In genomic region chr4:114146947-114147618, GRCh38 we compare ENCODE assay signal across 14 cellular contexts.
A peak's percentile ranks its signal among the peaks of the same experiment; 100 is the strongest.
DNase-seq lines count a peak whose midpoint lies in the region; ATAC-seq and TF ChIP-seq lines count a peak whose summit lies in the region.
"Had no signal": no experiment of that assay in that cellular context is flagged by ENCODE, and none has a peak within 500 bp of the region (broad histone marks: within the 10 kb centered on the region; RNA-seq: fewer than 3 reads in every experiment).

No MANE protein-coding gene starts in this region.

- H3K9me3 ChIP-seq in CD8-positive, alpha-beta T cell (ENCODE audit: low read length) = no peaks in the 10 kb centered on the region
- no peaks in the 10 kb centered on the region for H3K9me3 ChIP-seq in T-helper 17 cell (ENCODE audit: control insufficient read depth, low read length, poor library complexity, severe bottlenecking)
- no peaks in the 10 kb centered on the region for H3K9me3 ChIP-seq in Peyer's patch
- H3K9me3 ChIP-seq: body of pancreas, thyroid gland had no signal

- H3K27me3 Mint-ChIP-seq in CD8-positive, alpha-beta T cell (ENCODE audit: low read depth) = peaks cover 10% of the 10 kb centered on the region
- H3K27me3 Mint-ChIP-seq in T-helper 17 cell = peaks cover 5% of the 10 kb centered on the region

- no peaks in the 10 kb centered on the region for H3K36me3 ChIP-seq in CD8-positive, alpha-beta T cell (ENCODE audit: insufficient read depth, low read length)
- H3K36me3 ChIP-seq in Peyer's patch = no peaks in the 10 kb centered on the region
- H3K36me3 ChIP-seq: thyroid gland had no signal

- DNase-seq in CD8-positive, alpha-beta T cell = no peak
- DNase-seq in T-helper 17 cell (no peak), medulla oblongata (ENCODE audit: extremely low spot score) (peak; percentile 18), NCI-H1105 treated with DMSO at 0.1 percent for 48 hours (lab: John Stamatoyannopoulos, UW) (no peak), Peyer's patch (no peak)
- DNase-seq in stimulated activated CD4-positive, alpha-beta T cell treated with anti-CD3 and anti-CD28 coated beads, Interleukin-4, amount 100 ng/mL, for 1 hour = no peak
- DNase-seq: body of pancreas, GM23248, NCI-H1694, T-helper 1 cell, thyroid gland had no signal

- TF ChIP-seq POLR2A in Peyer's patch (IDR thresholded peaks at IDR 0.05) = no peak

- peak overlapping the region; percentile 75 for H3K4me3 Mint-ChIP-seq in CD8-positive, alpha-beta T cell
- peak overlapping the region; percentile 76 for H3K4me3 Mint-ChIP-seq in T-helper 17 cell

- H3K4me3 ChIP-seq in CD8-positive, alpha-beta T cell (ENCODE audit: low read depth, low read length) = peak overlapping the region; percentile 22
- no peak overlapping the region for H3K4me3 ChIP-seq in Peyer's patch
- H3K4me3 ChIP-seq: body of pancreas, GM23248, thyroid gland had no signal

- H3K27ac Mint-ChIP-seq in CD8-positive, alpha-beta T cell = peak overlapping the region; percentile 84
- H3K27ac Mint-ChIP-seq in T-helper 17 cell = no peak overlapping the region

- H3K4me1 Mint-ChIP-seq in CD8-positive, alpha-beta T cell (ENCODE audit: low read depth) = peaks cover 15% of the 10 kb centered on the region
- H3K4me1 Mint-ChIP-seq in T-helper 17 cell = peaks cover 3% of the 10 kb centered on the region

- ATAC-seq in CD8-positive, alpha-beta T cell = no peak
- ATAC-seq in GM19395 (IDR thresholded peaks at IDR 0.05; ENCODE audit: unreplicated experiment) (peak; percentile 62), T-helper 17 cell (no peak), GM21529 (IDR thresholded peaks at IDR 0.05; ENCODE audit: unreplicated experiment) (no peak)
- ATAC-seq: body of pancreas had no signal

- intact Hi-C loops in CD8-positive, alpha-beta T cell (cut with DNase I, micrococcal nuclease) = no loop called here

- H3K4me1 ChIP-seq in CD8-positive, alpha-beta T cell (ENCODE audit: insufficient read depth, low read length) = peaks cover 7% of the 10 kb centered on the region
- no peaks in the 10 kb centered on the region for H3K4me1 ChIP-seq in Peyer's patch
- H3K4me1 ChIP-seq: body of pancreas, thyroid gland had no signal

- CTCF ChIA-PET in CD8-positive, alpha-beta T cell (lab: Charles Lee) = interaction anchor here (1.4 kb wide), 1 partner anchor 33 kb away, joined by 3 read pairs; no protein-coding TSS in a partner anchor

- H3K36me3 Mint-ChIP-seq in CD8-positive, alpha-beta T cell = no peaks in the 10 kb centered on the region
- no peaks in the 10 kb centered on the region for H3K36me3 Mint-ChIP-seq in T-helper 17 cell (ENCODE audit: low read depth)

- no peak overlapping the region for H3K27ac ChIP-seq in CD8-positive, alpha-beta T cell (ENCODE audit: low read depth, low read length)
- H3K27ac ChIP-seq in Peyer's patch = no peak overlapping the region
- H3K27ac ChIP-seq: body of pancreas, C4-2B, GM23248, thyroid gland had no signal

- H3K9me3 Mint-ChIP-seq in CD8-positive, alpha-beta T cell = no peaks in the 10 kb centered on the region

- POLR2A ChIA-PET in CD8-positive, alpha-beta T cell (lab: Charles Lee) = interaction anchor here (0.9 to 1.4 kb wide), 2 partner anchors 11 to 13 kb away, joined by 3 to 5 read pairs; no protein-coding TSS in a partner anchor

- H3K27me3 ChIP-seq in CD8-positive, alpha-beta T cell (ENCODE audit: insufficient read depth, low read length) = no peaks in the 10 kb centered on the region
- H3K27me3 ChIP-seq in Peyer's patch = no peaks in the 10 kb centered on the region
- H3K27me3 ChIP-seq: body of pancreas, thyroid gland had no signal

- TF ChIP-seq CTCF in CD8-positive, alpha-beta T cell (IDR thresholded peaks at IDR 0.05) = no peak
- TF ChIP-seq CTCF in Peyer's patch (IDR thresholded peaks at IDR 0.05) = no peak
